16 cellular contexts compared by ENCODE assay signal in genomic region chr12:131203666-131204415, GRCh38.
"Had no signal": no experiment of that assay in that cellular context is flagged by ENCODE, and none has a peak within 500 bp of the region (broad histone marks: within the 10 kb centered on the region; RNA-seq: fewer than 3 reads in every experiment).

No MANE protein-coding gene starts in this region.

- H3K4me1 ChIP-seq: gastrocnemius medialis, neural progenitor cell, parathyroid adenoma had no signal

- H3K9me3 ChIP-seq: gastrocnemius medialis had no signal

- ATAC-seq: activated naive CD8-positive, alpha-beta T cell treated with anti-CD3 and anti-CD28 coated beads, Interleukin-2, amount 50 U/mL, for 24 hours; activated T-cell treated with anti-CD3 and anti-CD28 coated beads, Interleukin-2, amount 50 U/mL, for 4 hours; gastrocnemius medialis; T-helper 17 cell had no signal

- H3K4me3 Mint-ChIP-seq: activated CD4-positive, alpha-beta T cell treated with anti-CD3 and anti-CD28 coated beads, Interleukin-2, amount 10 ng/mL, durations not matched to agents 7 days and 5 days; activated naive CD8-positive, alpha-beta T cell treated with anti-CD3 and anti-CD28 coated beads, Interleukin-2, amount 50 U/mL, for 24 hours; activated T-cell treated with anti-CD3 and anti-CD28 coated beads, Interleukin-2, amount 50 U/mL, for 4 hours; mesothelial cell of epicardium; neural progenitor cell; T-helper 17 cell had no signal

- H3K27ac Mint-ChIP-seq: activated CD4-positive, alpha-beta T cell treated with anti-CD3 and anti-CD28 coated beads, Interleukin-2, amount 10 ng/mL, durations not matched to agents 7 days and 5 days; activated naive CD8-positive, alpha-beta T cell treated with anti-CD3 and anti-CD28 coated beads, Interleukin-2, amount 50 U/mL, for 24 hours; mesothelial cell of epicardium; neural progenitor cell; T-helper 17 cell had no signal

- H3K36me3 ChIP-seq: cardiac muscle cell, gastrocnemius medialis, neural progenitor cell had no signal

- DNase-seq: activated CD4-positive, alpha-beta T cell treated with anti-CD3 and anti-CD28 coated beads, Interleukin-2, amount 10 ng/mL, durations not matched to agents 7 days and 5 days; activated CD4-positive, CD25-positive, alpha-beta regulatory T cell; activated naive CD8-positive, alpha-beta T cell treated with anti-CD3 and anti-CD28 coated beads, Interleukin-2, amount 50 U/mL, for 24 hours; activated T-cell treated with anti-CD3 and anti-CD28 coated beads, Interleukin-2, amount 50 U/mL, for 4 hours; cortex of kidney; effector memory CD4-positive, alpha-beta T cell; gastrocnemius medialis; kidney glomerular epithelial cell; retina; small intestine; T-helper 17 cell had no signal

- H3K36me3 Mint-ChIP-seq: mesothelial cell of epicardium, neural progenitor cell had no signal

- H3K27me3 ChIP-seq: cardiac muscle cell, gastrocnemius medialis, hepatocyte, neural progenitor cell had no signal

- H3K9me3 Mint-ChIP-seq: activated CD4-positive, alpha-beta T cell treated with anti-CD3 and anti-CD28 coated beads, Interleukin-2, amount 10 ng/mL, durations not matched to agents 7 days and 5 days; activated naive CD8-positive, alpha-beta T cell treated with anti-CD3 and anti-CD28 coated beads, Interleukin-2, amount 50 U/mL, for 24 hours; activated T-cell treated with anti-CD3 and anti-CD28 coated beads, Interleukin-2, amount 50 U/mL, for 4 hours; mesothelial cell of epicardium; neural progenitor cell had no signal

- H3K27ac ChIP-seq: cardiac muscle cell, gastrocnemius medialis, hepatocyte, neural progenitor cell, parathyroid adenoma had no signal

- H3K27me3 Mint-ChIP-seq: activated CD4-positive, alpha-beta T cell treated with anti-CD3 and anti-CD28 coated beads, Interleukin-2, amount 10 ng/mL, durations not matched to agents 7 days and 5 days; activated naive CD8-positive, alpha-beta T cell treated with anti-CD3 and anti-CD28 coated beads, Interleukin-2, amount 50 U/mL, for 24 hours had no signal

- H3K4me1 Mint-ChIP-seq: activated CD4-positive, alpha-beta T cell treated with anti-CD3 and anti-CD28 coated beads, Interleukin-2, amount 10 ng/mL, durations not matched to agents 7 days and 5 days; mesothelial cell of epicardium; neural progenitor cell; T-helper 17 cell had no signal

- H3K4me3 ChIP-seq: cardiac muscle cell, gastrocnemius medialis, hepatocyte, neural progenitor cell had no signal
